8 cellular contexts compared by ENCODE assay signal in the genomic region with DNA sequence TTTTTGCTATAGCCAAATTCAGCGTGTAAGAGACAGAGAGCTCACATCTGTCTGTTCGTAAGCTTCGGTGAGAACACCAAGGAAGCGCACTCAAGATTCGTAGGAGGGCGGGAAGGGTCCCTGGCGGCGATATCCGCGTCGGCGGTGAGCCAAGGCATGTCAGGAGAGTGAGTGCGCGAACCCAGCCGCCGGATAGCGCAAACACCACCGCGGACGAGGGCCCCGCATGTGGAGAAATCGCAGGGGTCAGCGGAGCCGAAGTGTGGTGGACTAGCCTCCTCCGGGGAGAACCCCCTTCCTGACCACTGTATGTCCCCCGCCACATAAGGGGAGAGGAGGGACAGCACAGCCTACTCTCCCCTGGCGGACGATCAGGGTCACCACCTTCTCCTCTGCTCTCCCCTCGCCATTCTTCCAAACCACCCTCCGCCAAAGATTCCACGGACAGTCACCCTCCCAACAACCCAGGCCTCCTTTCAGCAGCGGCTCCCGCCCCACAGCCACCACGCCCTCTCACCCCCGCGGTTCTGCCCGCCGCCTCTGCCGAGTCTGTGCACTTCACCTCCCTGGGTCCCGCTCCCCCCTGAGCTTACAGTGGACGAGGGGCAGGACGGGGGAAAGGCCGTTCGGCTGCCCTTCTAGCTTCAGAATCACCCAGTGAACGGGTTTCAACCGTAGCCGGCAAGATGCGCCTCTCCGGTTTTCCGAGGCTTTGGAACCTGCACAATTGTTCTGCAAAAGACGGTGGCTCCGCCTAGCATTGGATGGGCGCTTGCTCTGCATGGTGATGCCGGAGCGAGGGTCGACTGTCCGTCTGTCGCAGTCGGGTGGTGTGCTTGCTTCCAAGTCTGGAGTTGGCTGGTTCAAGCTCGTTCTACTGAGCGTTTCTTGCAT. TPM values are rescaled to one million over a fixed set of nuclear protein-coding genes. Genes with fewer than 3 reads are reported as not detected.
A peak's percentile ranks its signal among the peaks of the same experiment; 100 is the strongest.
DNase-seq lines count a peak whose midpoint lies in the region; ATAC-seq and TF ChIP-seq lines count a peak whose summit lies in the region.
"Not testable (repeated sequence)": the region's sequence is repeated elsewhere in the genome, so short reads cannot be mapped to it uniquely, and the experiment has no call there.

No MANE protein-coding gene starts in this region.

- H3K9me3 Mint-ChIP-seq in activated T-helper 1 cell treated with anti-CD3 and anti-CD28 coated beads, Interleukin-12 subunit alpha, Interleukin-12 subunit beta, Interleukin-2, Interleukin-4 antibody, amounts not matched to agents 30 ng/mL and 10 ng/mL and 1 ng/mL, durations not matched to agents 14 hours and 24 hours and 36 hours: peaks cover 24% of the 10 kb centered on the region
- peaks cover 11% of the 10 kb centered on the region for H3K9me3 Mint-ChIP-seq in osteocyte (ENCODE audit: unreplicated experiment)

- ATAC-seq in RWPE2 (ENCODE audit: low read depth): peak; percentile 58
- ATAC-seq in left ventricle myocardium superior: peak; percentile 48
- peak; percentile 46 for ATAC-seq in lower lobe of right lung
- not testable (repeated sequence) for ATAC-seq in thoracic aorta (ENCODE audit: insufficient number of reproducible peaks, low FRiP score, low read depth)

- peak overlapping the region; percentile 66 for H3K4me3 Mint-ChIP-seq in activated T-helper 1 cell treated with anti-CD3 and anti-CD28 coated beads, Interleukin-12 subunit alpha, Interleukin-12 subunit beta, Interleukin-2, Interleukin-4 antibody, amounts not matched to agents 30 ng/mL and 10 ng/mL and 1 ng/mL, durations not matched to agents 14 hours and 24 hours and 36 hours
- H3K4me3 Mint-ChIP-seq in osteocyte (ENCODE audit: unreplicated experiment): peak overlapping the region; percentile 73

- not testable (repeated sequence) for H3K27ac ChIP-seq in RWPE2 (ENCODE audit: poor library complexity, severe bottlenecking); dorsolateral prefrontal cortex; lower lobe of right lung; thoracic aorta

- H3K4me1 ChIP-seq in RWPE2 (ENCODE audit: insufficient read depth, poor library complexity, severe bottlenecking); lower lobe of right lung; thoracic aorta (ENCODE audit: control insufficient read depth in 1 of 2, low read depth in 2 of 2): not testable (repeated sequence)

- not testable (repeated sequence) for TF ChIP-seq CTCF in RWPE2 (IDR thresholded peaks at IDR 0.05; ENCODE audit: poor library complexity, severe bottlenecking); dorsolateral prefrontal cortex (IDR thresholded peaks at IDR 0.05 in 54 of 56, conservative IDR thresholded peaks at IDR 0.05 in 2 of 56; ENCODE audit: low read depth in 1 of 56, partially characterized antibody in 56 of 56); lower lobe of right lung (IDR thresholded peaks at IDR 0.05); osteocyte (IDR thresholded peaks at IDR 0.05); thoracic aorta (IDR thresholded peaks at IDR 0.05)

- not testable (repeated sequence) for H3K27ac Mint-ChIP-seq in activated T-helper 1 cell treated with anti-CD3 and anti-CD28 coated beads, Interleukin-12 subunit alpha, Interleukin-12 subunit beta, Interleukin-2, Interleukin-4 antibody, amounts not matched to agents 30 ng/mL and 10 ng/mL and 1 ng/mL, durations not matched to agents 14 hours and 24 hours and 36 hours; osteocyte (ENCODE audit: unreplicated experiment)

- not testable (repeated sequence) for H3K36me3 Mint-ChIP-seq in activated T-helper 1 cell treated with anti-CD3 and anti-CD28 coated beads, Interleukin-12 subunit alpha, Interleukin-12 subunit beta, Interleukin-2, Interleukin-4 antibody, amounts not matched to agents 30 ng/mL and 10 ng/mL and 1 ng/mL, durations not matched to agents 14 hours and 24 hours and 36 hours (ENCODE audit: low read depth); osteocyte (ENCODE audit: unreplicated experiment)

- not testable (repeated sequence) for H3K4me3 ChIP-seq in RWPE2 (ENCODE audit: severe bottlenecking)
- H3K4me3 ChIP-seq in dorsolateral prefrontal cortex (peak overlapping the region in 41 of 59 donors; percentile 8 to 59 (median 35)), lower lobe of right lung (peak overlapping the region; percentile 19), thoracic aorta (peak overlapping the region; percentile 62)

- intact Hi-C loops in activated T-helper 1 cell treated with anti-CD3 and anti-CD28 coated beads, Interleukin-12 subunit alpha, Interleukin-12 subunit beta, Interleukin-2, Interleukin-4 antibody, amounts not matched to agents 30 ng/mL and 10 ng/mL and 1 ng/mL, durations not matched to agents 14 hours and 24 hours and 36 hours (cut with micrococcal nuclease); dorsolateral prefrontal cortex (cut with DNase I); left ventricle myocardium superior (cut with micrococcal nuclease); lower lobe of right lung (cut with DNase I): not testable (repeated sequence)

- peaks cover 55% of the 10 kb centered on the region for H3K27me3 Mint-ChIP-seq in activated T-helper 1 cell treated with anti-CD3 and anti-CD28 coated beads, Interleukin-12 subunit alpha, Interleukin-12 subunit beta, Interleukin-2, Interleukin-4 antibody, amounts not matched to agents 30 ng/mL and 10 ng/mL and 1 ng/mL, durations not matched to agents 14 hours and 24 hours and 36 hours (ENCODE audit: insufficient read depth)
- H3K27me3 Mint-ChIP-seq in osteocyte (ENCODE audit: unreplicated experiment): peaks cover 33% of the 10 kb centered on the region

- H3K36me3 ChIP-seq in RWPE2 (ENCODE audit: low read depth); lower lobe of right lung; thoracic aorta: not testable (repeated sequence)

- H3K27me3 ChIP-seq in RWPE2 (ENCODE audit: insufficient read depth, poor library complexity, severe bottlenecking): peaks cover 15% of the 10 kb centered on the region
- H3K27me3 ChIP-seq in dorsolateral prefrontal cortex: peaks cover 0 to 42% (median 7%) of the 10 kb centered on the region in 45 donors
- H3K27me3 ChIP-seq in lower lobe of right lung (ENCODE audit: low read depth): peaks cover 38% of the 10 kb centered on the region
- H3K27me3 ChIP-seq in thoracic aorta (replicated peaks; ENCODE audit: insufficient read depth): not testable (repeated sequence)

- peak; percentile 36 for DNase-seq in DMS 273 (lab: John Stamatoyannopoulos, UW; ENCODE audit: unreplicated experiment)
- DNase-seq in RWPE2 (ENCODE audit: low spot score); activated T-helper 1 cell treated with anti-CD3 and anti-CD28 coated beads, Interleukin-12 subunit alpha, Interleukin-12 subunit beta, Interleukin-2, Interleukin-4 antibody, amounts not matched to agents 30 ng/mL and 10 ng/mL and 1 ng/mL, durations not matched to agents 14 hours and 24 hours and 36 hours (ENCODE audit: low spot score); dorsolateral prefrontal cortex; left ventricle myocardium superior; lower lobe of right lung; osteocyte (ENCODE audit: extremely low spot score, unreplicated experiment); thoracic aorta (ENCODE audit: low spot score): not testable (repeated sequence)

- not testable (repeated sequence) for H3K4me1 Mint-ChIP-seq in activated T-helper 1 cell treated with anti-CD3 and anti-CD28 coated beads, Interleukin-12 subunit alpha, Interleukin-12 subunit beta, Interleukin-2, Interleukin-4 antibody, amounts not matched to agents 30 ng/mL and 10 ng/mL and 1 ng/mL, durations not matched to agents 14 hours and 24 hours and 36 hours (ENCODE audit: low read depth); osteocyte (ENCODE audit: unreplicated experiment)

- not testable (repeated sequence) for H3K9me3 ChIP-seq in RWPE2 (ENCODE audit: severe bottlenecking); lower lobe of right lung; thoracic aorta

RNA-seq across cellular contexts. Expression of a gene that starts 6.2 kb away (rescaled TPM):
- 1.2 TPM in 2 replicates for total RNA-seq in activated T-helper 1 cell treated with anti-CD3 and anti-CD28 coated beads, Interleukin-12 subunit alpha, Interleukin-12 subunit beta, Interleukin-2, Interleukin-4 antibody, amounts not matched to agents 30 ng/mL and 10 ng/mL and 1 ng/mL, durations not matched to agents 14 hours and 24 hours and 36 hours
- total RNA-seq in dorsolateral prefrontal cortex (10 to 100 TPM in 31 of 120 experiments, 1 to 10 TPM in 89; 4.3 to 15.7 (median 8.5) TPM), left ventricle myocardium superior (0.50 TPM), lower lobe of right lung (2.4 TPM), osteocyte (4.0 and 4.9 TPM in 2 replicates), thoracic aorta (1 to 10 TPM; 2.4 to 6.0 TPM)
